28 cellular contexts compared by ENCODE assay signal in the genomic region with DNA sequence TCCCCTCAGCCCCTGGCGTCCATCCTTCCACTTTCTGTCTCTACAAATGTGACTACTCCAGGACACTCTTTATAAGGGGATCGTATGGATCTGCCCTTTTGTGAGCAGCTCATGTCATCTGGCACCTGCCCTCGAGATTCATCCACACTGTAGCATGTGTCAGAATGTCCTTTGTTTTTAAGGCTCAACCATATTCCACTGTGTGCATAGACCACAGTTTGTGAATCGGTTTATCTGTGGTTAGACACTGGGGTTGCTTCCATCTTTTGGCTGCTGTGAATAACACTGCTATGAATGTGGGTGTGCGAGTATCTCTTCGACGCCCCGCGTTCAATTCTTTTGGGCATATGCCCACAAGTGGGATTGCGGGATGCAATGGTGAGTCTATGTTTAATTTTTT.
"Had no signal": no experiment of that assay in that cellular context is flagged by ENCODE, and none has a peak within 500 bp of the region (broad histone marks: within the 10 kb centered on the region; RNA-seq: fewer than 3 reads in every experiment).

No MANE protein-coding gene starts in this region.

- H3K4me3 Mint-ChIP-seq: immature natural killer cell; naive thymus-derived CD8-positive, alpha-beta T cell; nephron; neural crest cell; stimulated activated memory B cell treated with anti-CD40 and anti-IgM and Interleukin-4, amounts not matched to agents 10 μg/mL and 1 μg/mL and 100 μg/mL, for 72 hours; stimulated activated naive CD8-positive, alpha-beta T cell treated with anti-CD3 and anti-CD28 coated beads, Interleukin-15, amount 100 ng/mL, for 72 hours; type B pancreatic cell had no signal

- H3K4me1 ChIP-seq: left lung, lower lobe of right lung, parathyroid adenoma, right atrium auricular region, spleen, tibial nerve, uterus had no signal

- H3K27ac ChIP-seq: left lung, lower lobe of right lung, neutrophil, parathyroid adenoma, psoas muscle, right atrium auricular region, spleen, tibial nerve, uterus had no signal

- H3K4me1 Mint-ChIP-seq: immature natural killer cell; naive thymus-derived CD8-positive, alpha-beta T cell; nephron; neural crest cell; stimulated activated memory B cell treated with anti-CD40 and anti-IgM and Interleukin-4, amounts not matched to agents 10 μg/mL and 1 μg/mL and 100 μg/mL, for 72 hours; stimulated activated naive CD8-positive, alpha-beta T cell treated with anti-CD3 and anti-CD28 coated beads, Interleukin-15, amount 100 ng/mL, for 72 hours had no signal

- FAIRE-seq: islet of Langerhans, kidney, small intestine had no signal

- H3K4me3 ChIP-seq: left lung, lower lobe of right lung, psoas muscle, right atrium auricular region, spleen, tibial nerve, uterus had no signal

- DNase-seq: hypothalamus; immature natural killer cell; kidney; left colon; lower lobe of right lung; mammary epithelial cell; mesenchymal stem cell; occipital lobe; spleen; stimulated activated CD4-positive, alpha-beta T cell treated with anti-CD3 and anti-CD28 coated beads, Interleukin-4, amount 100 ng/mL, for 24 hours; stimulated activated naive CD4-positive, alpha-beta T cell treated with Interleukin-2 at 50 U/mL for 16 hours; stimulated activated naive CD8-positive, alpha-beta T cell treated with anti-CD3 and anti-CD28 coated beads, Interleukin-15, amount 100 ng/mL, for 72 hours; substantia nigra; uterus had no signal

- H3K9me3 Mint-ChIP-seq: immature natural killer cell; naive thymus-derived CD8-positive, alpha-beta T cell; nephron; neural crest cell; stimulated activated memory B cell treated with anti-CD40 and anti-IgM and Interleukin-4, amounts not matched to agents 10 μg/mL and 1 μg/mL and 100 μg/mL, for 72 hours; stimulated activated naive CD8-positive, alpha-beta T cell treated with anti-CD3 and anti-CD28 coated beads, Interleukin-15, amount 100 ng/mL, for 72 hours; type B pancreatic cell had no signal

- H3K36me3 ChIP-seq: left lung, lower lobe of right lung, neutrophil, right atrium auricular region, spleen, tibial nerve, uterus had no signal

- H3K27me3 ChIP-seq: neutrophil, right atrium auricular region, tibial nerve, uterus had no signal

- H3K27ac Mint-ChIP-seq: immature natural killer cell; nephron; stimulated activated memory B cell treated with anti-CD40 and anti-IgM and Interleukin-4, amounts not matched to agents 10 μg/mL and 1 μg/mL and 100 μg/mL, for 72 hours; stimulated activated naive CD8-positive, alpha-beta T cell treated with anti-CD3 and anti-CD28 coated beads, Interleukin-15, amount 100 ng/mL, for 72 hours; type B pancreatic cell had no signal

- ATAC-seq: left colon; left lung; lower lobe of right lung; naive thymus-derived CD8-positive, alpha-beta T cell; sciatic nerve; stimulated activated memory B cell treated with anti-CD40 and anti-IgM and Interleukin-4, amounts not matched to agents 10 μg/mL and 1 μg/mL and 100 μg/mL, for 72 hours; stimulated activated naive CD8-positive, alpha-beta T cell treated with anti-CD3 and anti-CD28 coated beads, Interleukin-15, amount 100 ng/mL, for 72 hours had no signal

- H3K36me3 Mint-ChIP-seq: immature natural killer cell; naive thymus-derived CD8-positive, alpha-beta T cell; stimulated activated memory B cell treated with anti-CD40 and anti-IgM and Interleukin-4, amounts not matched to agents 10 μg/mL and 1 μg/mL and 100 μg/mL, for 72 hours; type B pancreatic cell had no signal

- H2AFZ ChIP-seq: parathyroid adenoma had no signal

- H3K9me3 ChIP-seq: left lung, lower lobe of right lung, neutrophil, psoas muscle, right atrium auricular region, spleen, tibial nerve, uterus had no signal

- H3K79me2 ChIP-seq: parathyroid adenoma had no signal

- H3K9ac ChIP-seq: parathyroid adenoma had no signal
